19 cellular contexts compared by ENCODE assay signal in genomic region chr5:38720691-38721361, GRCh38.
"Had no signal": no experiment of that assay in that cellular context is flagged by ENCODE, and none has a peak within 500 bp of the region (broad histone marks: within the 10 kb centered on the region; RNA-seq: fewer than 3 reads in every experiment).

No MANE protein-coding gene starts in this region.

- H3K9me3 Mint-ChIP-seq: activated CD4-positive, alpha-beta T cell treated with anti-CD3 and anti-CD28 coated beads, Interleukin-2, amount 10 ng/mL, durations not matched to agents 24 days and 14 days; activated CD8-positive, alpha-beta T cell treated with anti-CD3 and anti-CD28 coated beads for 36 hours; activated naive CD4-positive, alpha-beta T cell treated with anti-CD3 and anti-CD28 coated beads for 36 hours; activated T-cell treated with anti-CD3 and anti-CD28 coated beads, Interleukin-2, amount 50 U/mL, for 24 hours; activated T-helper 2 cell treated with anti-CD3 and anti-CD28 coated beads, Interferon-gamma antibody, Interleukin-2, Interleukin-4, amounts not matched to agents 10 μg/mL and 5 μg/mL and 100 μg/mL, durations not matched to agents 14 hours and 24 hours and 36 hours; central memory CD8-positive, alpha-beta T cell; T-helper 2 cell treated with Interferon-gamma antibody and Interleukin-4, amounts not matched to agents 5 μg/mL and 100 μg/mL, for 36 hours; WTC11 had no signal

- DNase-seq: activated CD4-positive, alpha-beta T cell treated with anti-CD3 and anti-CD28 coated beads, Interleukin-2, amount 10 ng/mL, durations not matched to agents 24 days and 14 days; activated CD8-positive, alpha-beta T cell treated with anti-CD3 and anti-CD28 coated beads for 36 hours; activated naive CD4-positive, alpha-beta T cell treated with anti-CD3 and anti-CD28 coated beads for 36 hours; activated T-cell treated with anti-CD3 and anti-CD28 coated beads, Interleukin-2, amount 50 U/mL, for 24 hours; colonic mucosa; midbrain; stimulated activated CD4-positive, alpha-beta T cell treated with anti-CD3 and anti-CD28 coated beads, Interleukin-2, amount 100 ng/mL, for 24 hours; stimulated activated naive CD8-positive, alpha-beta T cell treated with anti-CD3 and anti-CD28 coated beads, Interleukin-15, Interleukin-2, amounts not matched to agents 100 U/mL and 50 U/mL, for 24 hours; substantia nigra; tibial artery had no signal

- H3K9me3 ChIP-seq: colonic mucosa, esophagus muscularis mucosa, right atrium auricular region, tibial artery had no signal

- H3K27ac ChIP-seq: colonic mucosa, right atrium auricular region, tibial artery had no signal

- H3K4me3 ChIP-seq: colonic mucosa, esophagus muscularis mucosa, lung, right atrium auricular region, tibial artery had no signal

- H3K36me3 Mint-ChIP-seq: WTC11 had no signal

- H3K4me1 Mint-ChIP-seq: activated CD4-positive, alpha-beta T cell treated with anti-CD3 and anti-CD28 coated beads, Interleukin-2, amount 10 ng/mL, durations not matched to agents 24 days and 14 days; central memory CD8-positive, alpha-beta T cell had no signal

- ATAC-seq: activated CD8-positive, alpha-beta T cell treated with anti-CD3 and anti-CD28 coated beads for 36 hours; left lobe of liver; stimulated activated naive CD8-positive, alpha-beta T cell treated with anti-CD3 and anti-CD28 coated beads, Interleukin-15, Interleukin-2, amounts not matched to agents 100 U/mL and 50 U/mL, for 24 hours; WTC11 had no signal

- H3K27ac Mint-ChIP-seq: activated CD4-positive, alpha-beta T cell treated with anti-CD3 and anti-CD28 coated beads, Interleukin-2, amount 10 ng/mL, durations not matched to agents 24 days and 14 days; activated CD8-positive, alpha-beta T cell treated with anti-CD3 and anti-CD28 coated beads for 36 hours; activated naive CD4-positive, alpha-beta T cell treated with anti-CD3 and anti-CD28 coated beads for 36 hours; activated T-cell treated with anti-CD3 and anti-CD28 coated beads, Interleukin-2, amount 50 U/mL, for 24 hours; activated T-helper 2 cell treated with anti-CD3 and anti-CD28 coated beads, Interferon-gamma antibody, Interleukin-2, Interleukin-4, amounts not matched to agents 10 μg/mL and 5 μg/mL and 100 μg/mL, durations not matched to agents 14 hours and 24 hours and 36 hours; T-helper 2 cell treated with Interferon-gamma antibody and Interleukin-4, amounts not matched to agents 5 μg/mL and 100 μg/mL, for 36 hours; WTC11 had no signal

- FAIRE-seq: urothelium cell line had no signal

- H3K4me1 ChIP-seq: colonic mucosa, tibial artery had no signal

- H3K27me3 ChIP-seq: colonic mucosa, esophagus muscularis mucosa, right atrium auricular region, tibial artery had no signal

- H3K36me3 ChIP-seq: colonic mucosa, esophagus muscularis mucosa, right atrium auricular region, tibial artery had no signal

- H3K4me3 Mint-ChIP-seq: activated CD4-positive, alpha-beta T cell treated with anti-CD3 and anti-CD28 coated beads, Interleukin-2, amount 10 ng/mL, durations not matched to agents 24 days and 14 days; activated CD8-positive, alpha-beta T cell treated with anti-CD3 and anti-CD28 coated beads for 36 hours; activated naive CD4-positive, alpha-beta T cell treated with anti-CD3 and anti-CD28 coated beads for 36 hours; activated T-cell treated with anti-CD3 and anti-CD28 coated beads, Interleukin-2, amount 50 U/mL, for 24 hours; central memory CD8-positive, alpha-beta T cell; T-helper 2 cell treated with Interferon-gamma antibody and Interleukin-4, amounts not matched to agents 5 μg/mL and 100 μg/mL, for 36 hours; WTC11 had no signal
